In genomic region chr6:43113431-43114260, GRCh38 we compare ENCODE assay signal across 1 cellular context.
TF ChIP-seq lines count a peak whose summit lies in the region.

No MANE protein-coding gene starts in this region.

TF ChIP-seq in H1, 55 proteins besides CTCF, POLR2A, EP300 and RAD21 (continued from another document):
- TF ChIP-seq FOSL1 (IDR thresholded peaks at IDR 0.05; ENCODE audit: insufficient read depth, low read depth, low read length), result no peak
- no peak for TF ChIP-seq YY1 (IDR thresholded peaks at IDR 0.05; ENCODE audit: low read depth, low read length)
- TF ChIP-seq RFX5 (IDR thresholded peaks at IDR 0.05; ENCODE audit: borderline replicate concordance, low read depth, low read length), result no peak
- TF ChIP-seq SIRT6 (IDR thresholded peaks at IDR 0.05; ENCODE audit: low read length), result no peak
- TF ChIP-seq TBP (IDR thresholded peaks at IDR 0.05; ENCODE audit: low read depth, low read length), result no peak
- TF ChIP-seq EGR1 (IDR thresholded peaks at IDR 0.05; ENCODE audit: borderline replicate concordance, low read depth, low read length), result no peak
